Comparison of ENCODE assay signal across 9 cellular contexts in genomic region chr7:151368136-151368571, GRCh38. TPM values are rescaled to one million over a fixed set of nuclear protein-coding genes. Genes with fewer than 3 reads are reported as not detected.
A peak's percentile ranks its signal among the peaks of the same experiment; 100 is the strongest.
DNase-seq lines count a peak whose midpoint lies in the region; ATAC-seq and TF ChIP-seq lines count a peak whose summit lies in the region.
"Had no signal": no experiment of that assay in that cellular context is flagged by ENCODE, and none has a peak within 500 bp of the region (broad histone marks: within the 10 kb centered on the region; RNA-seq: fewer than 3 reads in every experiment).

No MANE protein-coding gene starts in this region.

- ATAC-seq in T-cell (replicated peaks in 1 of 4) (peak; percentile 96 to 98 (median 97)), sciatic nerve (peak; percentile 96)

- H3K36me3 Mint-ChIP-seq in HFFc6 (ENCODE audit: low read depth) (peaks cover 4% of the 10 kb centered on the region; the same call in 1 of the 2 replicates), T-cell (peaks cover 30% of the 10 kb centered on the region)

- peaks cover 35% of the 10 kb centered on the region for H3K4me1 Mint-ChIP-seq in HFFc6 (ENCODE audit: low read depth)
- H3K4me1 Mint-ChIP-seq in T-cell = peaks cover 13 to 19% (median 13%) of the 10 kb centered on the region in 3 donors

- H3K27me3 ChIP-seq in right atrium auricular region = no peaks in the 10 kb centered on the region
- H3K27me3 ChIP-seq: BLaER1 treated with 17β-estradiol and CSF1 and Interleukin-3, amounts not matched to agents 10 nM and 100 nM had no signal

- 0 out of 2 replicates have a peak overlapping the region, but pooled peaks have one; percentile 40 for H3K27ac Mint-ChIP-seq in HFFc6
- peak overlapping the region in 1 of 2 donors; percentile 16 for H3K27ac Mint-ChIP-seq in T-cell

- POLR2A ChIA-PET in T-cell (lab: Charles Lee) = interaction anchor here (0.6 to 0.8 kb wide), 2 partner anchors 15 to 69 kb away, joined by 3 to 5 read pairs; no protein-coding TSS in a partner anchor

- H3K27me3 Mint-ChIP-seq in HFFc6 (ENCODE audit: insufficient read depth) (no peaks in the 10 kb centered on the region), T-cell (no peaks in the 10 kb centered on the region)

- TF ChIP-seq CTCF in HFFc6 (IDR thresholded peaks at IDR 0.05) = peak; percentile 93
- peak; percentile 87 to 96 for TF ChIP-seq CTCF in right atrium auricular region (IDR thresholded peaks at IDR 0.05)

- H3K9me3 ChIP-seq in right atrium auricular region = no peaks in the 10 kb centered on the region
- H3K9me3 ChIP-seq: BLaER1 treated with 17β-estradiol and CSF1 and Interleukin-3, amounts not matched to agents 10 nM and 100 nM had no signal

- H3K4me3 Mint-ChIP-seq in HFFc6 (no peak overlapping the region), T-cell (peak overlapping the region in 1 of 3 donors; percentile 22)

- no peak overlapping the region for H3K4me3 ChIP-seq in right atrium auricular region
- H3K4me3 ChIP-seq: BLaER1 treated with 17β-estradiol and CSF1 and Interleukin-3, amounts not matched to agents 10 nM and 100 nM had no signal

- H3K36me3 ChIP-seq in right atrium auricular region = peaks cover 32% of the 10 kb centered on the region

- peak; percentile 65 for DNase-seq in NCI-H1436 (lab: John Stamatoyannopoulos, UW)
- no peak for DNase-seq in NCI-H1436 treated with DMSO at 0.1 percent for 48 hours (lab: John Stamatoyannopoulos, UW)
- DNase-seq in HFFc6 = peak; percentile 56
- DNase-seq in MV-4-11 (lab: John Stamatoyannopoulos, UW) = peak; percentile 65
- DNase-seq in T-cell = peak; percentile 33 to 77 (median 63)
- peak; percentile 64 for DNase-seq in amniotic epithelial cell (ENCODE audit: low read depth)
- DNase-seq in right atrium auricular region (ENCODE audit: low spot score) = peak; percentile 78
- DNase-seq in sciatic nerve (ENCODE audit: low spot score) = peak; percentile 91

- no peaks in the 10 kb centered on the region for H3K9me3 Mint-ChIP-seq in HFFc6
- no peaks in the 10 kb centered on the region for H3K9me3 Mint-ChIP-seq in T-cell

- H3K4me1 ChIP-seq in right atrium auricular region = peaks cover 0 to 4% of the 10 kb centered on the region in 2 donors

- no peak overlapping the region for H3K27ac ChIP-seq in right atrium auricular region
- H3K27ac ChIP-seq: BLaER1 treated with 17β-estradiol and CSF1 and Interleukin-3, amounts not matched to agents 10 nM and 100 nM had no signal

- CTCF ChIA-PET in T-cell (lab: Charles Lee) = interaction anchor here (0.7 to 2.2 kb wide), 7 partner anchors 11 to 82 kb away, joined by 3 to 21 read pairs (median 8); no protein-coding TSS in a partner anchor

- intact Hi-C loops in sciatic nerve (cut with DNase I) = loop anchor here (2.0 kb wide), 1 partner anchor 81 kb away; no protein-coding TSS in a partner anchor

RNA-seq across cellular contexts. Expression of gene NUB1, which starts 26.5 kb away (rescaled TPM):
- 10 to 100 TPM; 30.6 to 37.8 (median 34.8) TPM for total RNA-seq in HFFc6 (2021; fragmentation: NEBNext Ultra II Directional; extraction: Animal tissue kit (Norgen Biotek cat#: 25700))
- total RNA-seq in T-cell (10 to 100 TPM; 77.4 to 98.9 (median 87.7) TPM), right atrium auricular region (10 to 100 TPM; 33.5 to 39.6 TPM), sciatic nerve (48.5 TPM)

RNA-seq across cellular contexts. Expression of gene WDR86, which starts 41.7 kb away (rescaled TPM):
- not detected for total RNA-seq in HFFc6 (2021; fragmentation: NEBNext Ultra II Directional; extraction: Animal tissue kit (Norgen Biotek cat#: 25700))
- total RNA-seq in T-cell (10 to 100 TPM in 3 of 5 donors, 1 to 10 TPM in 2; 3.1 to 26.0 (median 10.1) TPM), right atrium auricular region (1 to 10 TPM in 1 of 2 donors, under 1 TPM in 1; 0.33 to 1.6 TPM), sciatic nerve (101 TPM)
